In the genomic region with DNA sequence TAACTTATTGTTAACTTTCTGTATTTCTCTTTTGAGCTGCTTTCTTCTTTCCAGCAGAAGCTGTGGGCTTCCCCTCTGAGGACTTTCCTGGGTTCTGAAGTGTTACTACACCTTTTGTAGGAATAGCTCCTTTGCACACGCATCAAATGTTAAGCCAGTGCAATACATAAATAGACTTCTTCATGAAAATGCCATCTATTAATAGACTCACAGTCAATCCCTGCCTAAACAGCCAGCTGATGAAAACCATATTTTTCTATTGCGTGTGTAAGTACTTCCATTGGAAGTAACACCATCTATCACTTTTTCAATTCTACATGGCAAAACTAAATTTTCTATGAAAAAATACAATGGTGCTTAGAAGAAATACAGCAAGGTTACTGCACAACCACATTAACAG, we compare ENCODE assay signal across 10 cellular contexts. TPM values are rescaled to one million over a fixed set of nuclear protein-coding genes. Genes with fewer than 3 reads are reported as not detected.
DNase-seq lines count a peak whose midpoint lies in the region; ATAC-seq and TF ChIP-seq lines count a peak whose summit lies in the region.
"Had no signal": no experiment of that assay in that cellular context is flagged by ENCODE, and none has a peak within 500 bp of the region (broad histone marks: within the 10 kb centered on the region; RNA-seq: fewer than 3 reads in every experiment).

No MANE protein-coding gene starts in this region.

- no peak overlapping the region for H3K27ac ChIP-seq in neural progenitor cell
- H3K27ac ChIP-seq in foreskin keratinocyte = no peak overlapping the region

- peaks cover 37% of the 10 kb centered on the region for H3K27me3 Mint-ChIP-seq in activated T-helper 17 cell treated with anti-CD3 and anti-CD28 coated beads, Interleukin-2, amount 50 U/mL, for 72 hours
- H3K27me3 Mint-ChIP-seq in neural progenitor cell (ENCODE audit: insufficient read depth, low read depth) = peaks cover 3% of the 10 kb centered on the region
- peaks cover 48% of the 10 kb centered on the region for H3K27me3 Mint-ChIP-seq in activated T-cell treated with anti-CD3 and anti-CD28 coated beads, Interleukin-2, amount 50 U/mL, for 24 hours

- H3K4me2 ChIP-seq in neural progenitor cell = peak overlapping the region; percentile 92

- H3K27ac Mint-ChIP-seq in activated T-helper 17 cell treated with anti-CD3 and anti-CD28 coated beads, Interleukin-2, amount 50 U/mL, for 72 hours = no peak overlapping the region
- H3K27ac Mint-ChIP-seq in neural progenitor cell = no peak overlapping the region
- no peak overlapping the region for H3K27ac Mint-ChIP-seq in activated T-cell treated with anti-CD3 and anti-CD28 coated beads, Interleukin-2, amount 50 U/mL, for 24 hours

- H3K36me3 ChIP-seq in neural progenitor cell = no peaks in the 10 kb centered on the region

- H3F3A ChIP-seq in neural progenitor cell (ENCODE audit: low read depth) = peaks cover 6% of the 10 kb centered on the region

- ATAC-seq in GM18517 (IDR thresholded peaks at IDR 0.05; ENCODE audit: unreplicated experiment) (peak; percentile 14), HG02884 (IDR thresholded peaks at IDR 0.05; ENCODE audit: unreplicated experiment) (peak; percentile 4), foreskin keratinocyte (no peak), SK-N-SH treated with all-trans-retinoic acid at 6 μM for 48 hours (no peak)
- no peak for ATAC-seq in activated T-helper 17 cell treated with anti-CD3 and anti-CD28 coated beads, Interleukin-2, amount 50 U/mL, for 72 hours (replicated peaks)

- no peaks in the 10 kb centered on the region for H3K36me3 Mint-ChIP-seq in activated T-helper 17 cell treated with anti-CD3 and anti-CD28 coated beads, Interleukin-2, amount 50 U/mL, for 72 hours (ENCODE audit: low read depth)
- no peaks in the 10 kb centered on the region for H3K36me3 Mint-ChIP-seq in neural progenitor cell
- no peaks in the 10 kb centered on the region for H3K36me3 Mint-ChIP-seq in activated T-cell treated with anti-CD3 and anti-CD28 coated beads, Interleukin-2, amount 50 U/mL, for 24 hours (ENCODE audit: low read depth)

- no peaks in the 10 kb centered on the region for H4K20me1 ChIP-seq in neural progenitor cell (ENCODE audit: low read depth)

- peaks cover 66% of the 10 kb centered on the region for H3K27me3 ChIP-seq in neural progenitor cell
- peaks cover 64% of the 10 kb centered on the region for H3K27me3 ChIP-seq in foreskin keratinocyte

- DNase-seq in neural progenitor cell (ENCODE audit: low spot score) = no peak
- DNase-seq in foreskin keratinocyte = no peak
- DNase-seq in activated CD4-positive, alpha-beta T cell treated with anti-CD3 and anti-CD28 coated beads for 48 hours = no peak
- DNase-seq in activated T-cell treated with anti-CD3 and anti-CD28 coated beads, Interleukin-2, amount 50 U/mL, for 24 hours = no peak
- DNase-seq: occipital lobe had no signal

- H3K4me1 ChIP-seq in neural progenitor cell = peaks cover 8% of the 10 kb centered on the region
- H3K4me1 ChIP-seq in foreskin keratinocyte = no peaks in the 10 kb centered on the region

- no peaks in the 10 kb centered on the region for H3K9me3 ChIP-seq in neural progenitor cell (ENCODE audit: low read depth)

- peaks cover 4% of the 10 kb centered on the region for H3K4me1 Mint-ChIP-seq in activated T-helper 17 cell treated with anti-CD3 and anti-CD28 coated beads, Interleukin-2, amount 50 U/mL, for 72 hours
- peaks cover 17% of the 10 kb centered on the region for H3K4me1 Mint-ChIP-seq in neural progenitor cell
- H3K4me1 Mint-ChIP-seq in activated T-cell treated with anti-CD3 and anti-CD28 coated beads, Interleukin-2, amount 50 U/mL, for 24 hours (ENCODE audit: low read depth) = peaks cover 11% of the 10 kb centered on the region

- H3K9me3 Mint-ChIP-seq in activated T-helper 17 cell treated with anti-CD3 and anti-CD28 coated beads, Interleukin-2, amount 50 U/mL, for 72 hours = no peaks in the 10 kb centered on the region
- H3K9me3 Mint-ChIP-seq in neural progenitor cell = peaks cover 3% of the 10 kb centered on the region
- no peaks in the 10 kb centered on the region for H3K9me3 Mint-ChIP-seq in activated T-cell treated with anti-CD3 and anti-CD28 coated beads, Interleukin-2, amount 50 U/mL, for 24 hours

- no peaks in the 10 kb centered on the region for H3K79me2 ChIP-seq in neural progenitor cell (ENCODE audit: low read depth)

- H3K4me3 ChIP-seq in neural progenitor cell = no peak overlapping the region

- H3K4me3 Mint-ChIP-seq in activated T-helper 17 cell treated with anti-CD3 and anti-CD28 coated beads, Interleukin-2, amount 50 U/mL, for 72 hours = peak overlapping the region; percentile 46
- no peak overlapping the region for H3K4me3 Mint-ChIP-seq in neural progenitor cell
- no peak overlapping the region for H3K4me3 Mint-ChIP-seq in activated T-cell treated with anti-CD3 and anti-CD28 coated beads, Interleukin-2, amount 50 U/mL, for 24 hours

- H3K9ac ChIP-seq in neural progenitor cell = no peak overlapping the region

- TF ChIP-seq CTCF in neural progenitor cell (IDR thresholded peaks at IDR 0.05) = no peak
- no peak for TF ChIP-seq CTCF in foreskin keratinocyte (conservative IDR thresholded peaks at IDR 0.05)

- no peak overlapping the region for H2AFZ ChIP-seq in neural progenitor cell (replicated peaks)

TF ChIP-seq in SK-N-SH treated with all-trans-retinoic acid at 6 μM for 48 hours, 23 proteins besides CTCF, POLR2A, EP300 and RAD21:
- TF ChIP-seq, protein P1, sequence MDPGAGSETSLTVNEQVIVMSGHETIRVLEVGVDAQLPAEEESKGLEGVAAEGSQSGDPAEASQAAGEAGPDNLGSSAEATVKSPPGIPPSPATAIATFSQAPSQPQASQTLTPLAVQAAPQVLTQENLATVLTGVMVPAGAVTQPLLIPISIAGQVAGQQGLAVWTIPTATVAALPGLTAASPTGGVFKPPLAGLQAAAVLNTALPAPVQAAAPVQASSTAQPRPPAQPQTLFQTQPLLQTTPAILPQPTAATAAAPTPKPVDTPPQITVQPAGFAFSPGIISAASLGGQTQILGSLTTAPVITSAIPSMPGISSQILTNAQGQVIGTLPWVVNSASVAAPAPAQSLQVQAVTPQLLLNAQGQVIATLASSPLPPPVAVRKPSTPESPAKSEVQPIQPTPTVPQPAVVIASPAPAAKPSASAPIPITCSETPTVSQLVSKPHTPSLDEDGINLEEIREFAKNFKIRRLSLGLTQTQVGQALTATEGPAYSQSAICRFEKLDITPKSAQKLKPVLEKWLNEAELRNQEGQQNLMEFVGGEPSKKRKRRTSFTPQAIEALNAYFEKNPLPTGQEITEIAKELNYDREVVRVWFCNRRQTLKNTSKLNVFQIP (CRISPR knock-in tag; IDR thresholded peaks at IDR 0.05; ENCODE audit: borderline replicate concordance, low read depth) = no peak
- TF ChIP-seq, protein P2, sequence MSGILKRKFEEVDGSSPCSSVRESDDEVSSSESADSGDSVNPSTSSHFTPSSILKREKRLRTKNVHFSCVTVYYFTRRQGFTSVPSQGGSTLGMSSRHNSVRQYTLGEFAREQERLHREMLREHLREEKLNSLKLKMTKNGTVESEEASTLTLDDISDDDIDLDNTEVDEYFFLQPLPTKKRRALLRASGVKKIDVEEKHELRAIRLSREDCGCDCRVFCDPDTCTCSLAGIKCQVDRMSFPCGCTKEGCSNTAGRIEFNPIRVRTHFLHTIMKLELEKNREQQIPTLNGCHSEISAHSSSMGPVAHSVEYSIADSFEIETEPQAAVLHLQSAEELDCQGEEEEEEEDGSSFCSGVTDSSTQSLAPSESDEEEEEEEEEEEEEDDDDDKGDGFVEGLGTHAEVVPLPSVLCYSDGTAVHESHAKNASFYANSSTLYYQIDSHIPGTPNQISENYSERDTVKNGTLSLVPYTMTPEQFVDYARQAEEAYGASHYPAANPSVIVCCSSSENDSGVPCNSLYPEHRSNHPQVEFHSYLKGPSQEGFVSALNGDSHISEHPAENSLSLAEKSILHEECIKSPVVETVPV (CRISPR knock-in tag; IDR thresholded peaks at IDR 0.05) = no peak
- TF ChIP-seq TOX (CRISPR knock-in tag; IDR thresholded peaks at IDR 0.05; ENCODE audit: borderline replicate concordance) (no peak), ZNF70 (CRISPR knock-in tag; IDR thresholded peaks at IDR 0.05) (no peak), BACH2 (CRISPR knock-in tag; IDR thresholded peaks at IDR 0.05; ENCODE audit: borderline replicate concordance) (no peak), ZFP30 (CRISPR knock-in tag; IDR thresholded peaks at IDR 0.05) (no peak), GLIS3 (CRISPR knock-in tag; IDR thresholded peaks at IDR 0.05) (no peak), ZNF565 (CRISPR knock-in tag; conservative IDR thresholded peaks at IDR 0.05; ENCODE audit: low read depth) (no peak), ZFP3 (CRISPR knock-in tag; IDR thresholded peaks at IDR 0.05) (no peak), OSR1 (CRISPR knock-in tag; IDR thresholded peaks at IDR 0.05) (no peak), TCF4 (CRISPR knock-in tag; IDR thresholded peaks at IDR 0.05; ENCODE audit: borderline replicate concordance) (no peak)
- TF ChIP-seq, protein P3, sequence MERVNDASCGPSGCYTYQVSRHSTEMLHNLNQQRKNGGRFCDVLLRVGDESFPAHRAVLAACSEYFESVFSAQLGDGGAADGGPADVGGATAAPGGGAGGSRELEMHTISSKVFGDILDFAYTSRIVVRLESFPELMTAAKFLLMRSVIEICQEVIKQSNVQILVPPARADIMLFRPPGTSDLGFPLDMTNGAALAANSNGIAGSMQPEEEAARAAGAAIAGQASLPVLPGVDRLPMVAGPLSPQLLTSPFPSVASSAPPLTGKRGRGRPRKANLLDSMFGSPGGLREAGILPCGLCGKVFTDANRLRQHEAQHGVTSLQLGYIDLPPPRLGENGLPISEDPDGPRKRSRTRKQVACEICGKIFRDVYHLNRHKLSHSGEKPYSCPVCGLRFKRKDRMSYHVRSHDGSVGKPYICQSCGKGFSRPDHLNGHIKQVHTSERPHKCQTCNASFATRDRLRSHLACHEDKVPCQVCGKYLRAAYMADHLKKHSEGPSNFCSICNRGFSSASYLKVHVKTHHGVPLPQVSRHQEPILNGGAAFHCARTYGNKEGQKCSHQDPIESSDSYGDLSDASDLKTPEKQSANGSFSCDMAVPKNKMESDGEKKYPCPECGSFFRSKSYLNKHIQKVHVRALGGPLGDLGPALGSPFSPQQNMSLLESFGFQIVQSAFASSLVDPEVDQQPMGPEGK (CRISPR knock-in tag; IDR thresholded peaks at IDR 0.05; ENCODE audit: borderline replicate concordance) = no peak
TF ChIP-seq in SK-N-SH treated with all-trans-retinoic acid at 6 μM for 48 hours: peak in this region for 0.

RNA-seq across cellular contexts. Expression of gene ABCB4, which starts 1.4 kb away (rescaled TPM):
- not detected for total RNA-seq in activated T-helper 17 cell treated with anti-CD3 and anti-CD28 coated beads, Interleukin-2, amount 50 U/mL, for 72 hours
- 0.30 and 0.50 TPM in 2 replicates for total RNA-seq in neural progenitor cell (ENCODE audit: low replicate concordance)
- not detected in 2 replicates for total RNA-seq in foreskin keratinocyte
- polyA plus RNA-seq in foreskin keratinocyte = 0.01 TPM in 1 of 2 replicates, not detected in the other
- total RNA-seq: bronchial epithelial cell had no signal

Comparison
In these comparisons a context has a peak if more than half of its experiments do, and no peak if none do; other contexts are left out.
1. ATAC-seq: peak in GM18517 (single experiment) and HG02884 (single experiment); none in activated T-helper 17 cell treated with anti-CD3 and anti-CD28 coated beads, Interleukin-2, amount 50 U/mL, for 72 hours (single experiment), foreskin keratinocyte (single experiment) and SK-N-SH treated with all-trans-retinoic acid at 6 μM for 48 hours (single experiment).